24 cellular contexts compared by ENCODE assay signal in genomic region chr11:111205622-111206385, GRCh38. TPM values are rescaled to one million over a fixed set of nuclear protein-coding genes. Genes with fewer than 3 reads are reported as not detected.
A peak's percentile ranks its signal among the peaks of the same experiment; 100 is the strongest.
DNase-seq lines count a peak whose midpoint lies in the region; ATAC-seq and TF ChIP-seq lines count a peak whose summit lies in the region.
"Had no signal": no experiment of that assay in that cellular context is flagged by ENCODE, and none has a peak within 500 bp of the region (broad histone marks: within the 10 kb centered on the region; RNA-seq: fewer than 3 reads in every experiment).

No MANE protein-coding gene starts in this region.

- H2BK15ac ChIP-seq in mesenchymal stem cell (ENCODE audit: low read depth, poor library complexity, severe bottlenecking) = no peak overlapping the region

- 88% methylated on average over 2 of the region's 3 CpGs for WGBS in mesenchymal stem cell

- peaks cover 45% of the 10 kb centered on the region for H3K4me1 Mint-ChIP-seq in HFFc6 (ENCODE audit: low read depth)
- no peaks in the 10 kb centered on the region for H3K4me1 Mint-ChIP-seq in activated T-helper 17 cell treated with anti-CD3 and anti-CD28 coated beads, Interleukin-2, amount 50 U/mL, for 72 hours
- H3K4me1 Mint-ChIP-seq: CD8-positive, alpha-beta memory T cell; mesothelial cell of epicardium; nephron had no signal

- no peaks in the 10 kb centered on the region for H3K9me3 Mint-ChIP-seq in HFFc6
- H3K9me3 Mint-ChIP-seq in activated T-helper 17 cell treated with anti-CD3 and anti-CD28 coated beads, Interleukin-2, amount 50 U/mL, for 72 hours = no peaks in the 10 kb centered on the region
- H3K9me3 Mint-ChIP-seq: CD8-positive, alpha-beta memory T cell; mesothelial cell of epicardium; nephron had no signal

- H3K4ac ChIP-seq in mesenchymal stem cell (ENCODE audit: low read depth in 1 of 2, low read length in 2 of 2) = no peak overlapping the region

- H4K8ac ChIP-seq in mesenchymal stem cell (ENCODE audit: low read length) = no peak overlapping the region

- H4K91ac ChIP-seq in mesenchymal stem cell (ENCODE audit: low read length) = no peak overlapping the region

- H2BK12ac ChIP-seq in mesenchymal stem cell (ENCODE audit: low read length in 2 of 2) = no peak overlapping the region

- no peaks in the 10 kb centered on the region for H3K79me1 ChIP-seq in mesenchymal stem cell (replicated peaks; ENCODE audit: low read length, poor library complexity, severe bottlenecking)

- H3K27me3 Mint-ChIP-seq in HFFc6 (ENCODE audit: insufficient read depth) = no peaks in the 10 kb centered on the region
- H3K27me3 Mint-ChIP-seq in activated T-helper 17 cell treated with anti-CD3 and anti-CD28 coated beads, Interleukin-2, amount 50 U/mL, for 72 hours = peaks cover 12% of the 10 kb centered on the region
- H3K27me3 Mint-ChIP-seq: progenitor cell of endocrine pancreas had no signal

- no peak overlapping the region for H2BK5ac ChIP-seq in mesenchymal stem cell (ENCODE audit: low read depth, low read length, poor library complexity, severe bottlenecking)

- H3K36me3 Mint-ChIP-seq in HFFc6 (ENCODE audit: low read depth) = no peaks in the 10 kb centered on the region; the same call in 1 of the 2 replicates
- no peaks in the 10 kb centered on the region for H3K36me3 Mint-ChIP-seq in activated T-helper 17 cell treated with anti-CD3 and anti-CD28 coated beads, Interleukin-2, amount 50 U/mL, for 72 hours (ENCODE audit: low read depth)
- H3K36me3 Mint-ChIP-seq: CD8-positive, alpha-beta memory T cell; mesothelial cell of epicardium had no signal

- H2BK120ac ChIP-seq in mesenchymal stem cell (ENCODE audit: low read depth, low read length) = no peak overlapping the region

- H3K36me3 ChIP-seq in mesenchymal stem cell (ENCODE audit: control insufficient read depth in 1 of 2, insufficient read depth in 2 of 2, low read depth in 1 of 2, low read length in 2 of 2) = no peaks in the 10 kb centered on the region

- H3K23ac ChIP-seq in mesenchymal stem cell (ENCODE audit: low read length in 2 of 2) = no peak overlapping the region

- peak; percentile 32 for DNase-seq in AG08395 (ENCODE audit: low spot score)
- DNase-seq in HFFc6 = peak; percentile 13
- DNase-seq in mesenchymal stem cell = no peak
- no peak for DNase-seq in NOMO-1 treated with dmso at 0.1 percent for 144 hours (lab: John Stamatoyannopoulos, UW; ENCODE audit: unreplicated experiment)
- no peak for DNase-seq in NCI-H1105 (lab: John Stamatoyannopoulos, UW)
- DNase-seq: activated CD4-positive, alpha-beta T cell treated with anti-CD3 and anti-CD28 coated beads, Interleukin-2, amount 50 U/mL, for 4 hours; activated naive CD4-positive, alpha-beta T cell; CD8-positive, alpha-beta memory T cell; DMS53; KBM-7; left cardiac atrium; NCI-H2081; NK-92 treated with Interleukin-12 subunit alpha and Interleukin-12 subunit beta, amount 100 ng/mL, for 24 hours; stimulated activated CD4-positive, alpha-beta T cell treated with anti-CD3 and anti-CD28 coated beads, Interleukin-4, amount 100 ng/mL, for 4 hours had no signal

- no peak overlapping the region for H2AFZ ChIP-seq in mesenchymal stem cell (ENCODE audit: low read depth, low read length)

- peak; percentile 50 for ATAC-seq in activated T-helper 17 cell treated with anti-CD3 and anti-CD28 coated beads, Interleukin-2, amount 50 U/mL, for 72 hours (replicated peaks)
- ATAC-seq in HG03159 (IDR thresholded peaks at IDR 0.05; ENCODE audit: unreplicated experiment) (no peak), HG03565 (IDR thresholded peaks at IDR 0.05; ENCODE audit: unreplicated experiment) (no peak)

- no peak for TF ChIP-seq CTCF in HFFc6 (IDR thresholded peaks at IDR 0.05)

- H3K9me3 ChIP-seq in mesenchymal stem cell (ENCODE audit: control insufficient read depth, low read length) = no peaks in the 10 kb centered on the region

- no peak overlapping the region for H3K27ac ChIP-seq in mesenchymal stem cell (ENCODE audit: low read length, poor library complexity, severe bottlenecking)
- H3K27ac ChIP-seq: VCaP had no signal

- no peak overlapping the region for H3K18ac ChIP-seq in mesenchymal stem cell (ENCODE audit: low read depth in 1 of 2, low read length in 2 of 2)

- peak overlapping the region; percentile 65 for H3K9ac ChIP-seq in mesenchymal stem cell (ENCODE audit: low read length)

- no peak overlapping the region for H3K4me3 Mint-ChIP-seq in HFFc6
- no peak overlapping the region for H3K4me3 Mint-ChIP-seq in activated T-helper 17 cell treated with anti-CD3 and anti-CD28 coated beads, Interleukin-2, amount 50 U/mL, for 72 hours
- H3K4me3 Mint-ChIP-seq: CD8-positive, alpha-beta memory T cell; mesothelial cell of epicardium; nephron had no signal

- H2AK5ac ChIP-seq in mesenchymal stem cell (ENCODE audit: low read length, severe bottlenecking) = no peak overlapping the region

- H3K4me1 ChIP-seq in mesenchymal stem cell (ENCODE audit: control insufficient read depth, insufficient read depth, low read depth, low read length) = no peaks in the 10 kb centered on the region

- H3K27me3 ChIP-seq in mesenchymal stem cell (ENCODE audit: control insufficient read depth in 1 of 2, insufficient read depth in 1 of 2, low read length in 2 of 2) = no peaks in the 10 kb centered on the region

- no peak overlapping the region for H3K4me3 ChIP-seq in mesenchymal stem cell (ENCODE audit: insufficient read depth in 1 of 2, low read depth in 1 of 2, low read length in 2 of 2)

- H3K14ac ChIP-seq in mesenchymal stem cell (ENCODE audit: low read length in 2 of 2) = no peak overlapping the region

- H3K4me2 ChIP-seq in mesenchymal stem cell (ENCODE audit: low read length, poor library complexity, severe bottlenecking) = no peak overlapping the region

- peak overlapping the region; percentile 87 for H3K27ac Mint-ChIP-seq in HFFc6
- no peak overlapping the region for H3K27ac Mint-ChIP-seq in activated T-helper 17 cell treated with anti-CD3 and anti-CD28 coated beads, Interleukin-2, amount 50 U/mL, for 72 hours
- H3K27ac Mint-ChIP-seq: CD8-positive, alpha-beta memory T cell; mesothelial cell of epicardium; nephron; progenitor cell of endocrine pancreas had no signal

RNA-seq across cellular contexts. Expression of gene POU2AF2, which starts 39.7 kb away (rescaled TPM):
- not detected for total RNA-seq in HFFc6 (2021; fragmentation: NEBNext Ultra II Directional; extraction: Animal tissue kit (Norgen Biotek cat#: 25700))
- under 1 TPM in 1 of 2 donors, not detected in 1; 0.42 TPM for total RNA-seq in activated T-helper 17 cell treated with anti-CD3 and anti-CD28 coated beads, Interleukin-2, amount 50 U/mL, for 72 hours
- not detected for polyA plus RNA-seq in mesenchymal stem cell (2013, experiment 1 of 2)
- polyA plus RNA-seq in mesenchymal stem cell (2013, experiment 2 of 2) = not detected
- total RNA-seq: CD8-positive, alpha-beta memory T cell; fibroblast of villous mesenchyme; left cardiac atrium; mesothelial cell of epicardium; NCI-H460; progenitor cell of endocrine pancreas had no signal
- polyA plus RNA-seq: AG04450; CD8-positive, alpha-beta memory T cell had no signal

Comparison
In these comparisons a context has a peak if more than half of its experiments do, and no peak if none do; other contexts are left out.
1. DNase-seq: peak in AG08395 (single experiment) and HFFc6 (single experiment); none in mesenchymal stem cell (single experiment), NOMO-1 treated with dmso at 0.1 percent for 144 hours (single experiment) and NCI-H1105 (single experiment).